In the genomic region with DNA sequence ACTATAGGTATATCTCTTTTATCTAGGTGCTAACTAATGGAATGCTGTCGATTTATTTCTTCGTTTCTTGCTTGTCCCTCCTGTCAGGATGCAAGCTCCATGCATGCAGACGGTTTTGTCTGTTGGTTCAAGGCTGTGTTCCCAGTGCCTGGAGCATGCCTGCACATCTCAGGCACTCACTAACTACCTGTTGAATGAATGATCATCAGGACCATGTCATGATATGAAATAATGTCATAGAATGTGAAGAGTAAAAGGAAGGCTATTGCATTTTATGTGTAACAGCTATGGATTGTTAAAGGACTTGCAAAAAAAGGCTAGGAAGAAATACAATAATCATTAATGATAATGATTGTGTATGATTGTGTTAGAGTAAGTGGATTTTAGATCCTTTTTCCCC, we compare ENCODE assay signal across 21 cellular contexts. TPM values are rescaled to one million over a fixed set of nuclear protein-coding genes. Genes with fewer than 3 reads are reported as not detected.
DNase-seq lines count a peak whose midpoint lies in the region; ATAC-seq and TF ChIP-seq lines count a peak whose summit lies in the region.
"Had no signal": no experiment of that assay in that cellular context is flagged by ENCODE, and none has a peak within 500 bp of the region (broad histone marks: within the 10 kb centered on the region; RNA-seq: fewer than 3 reads in every experiment).

No MANE protein-coding gene starts in this region.

- H3K4me3 ChIP-seq in CD4-positive, alpha-beta memory T cell (ENCODE audit: low read length in 2 of 2): no peak overlapping the region
- H3K4me3 ChIP-seq in osteoblast (ENCODE audit: insufficient read depth, low read length): no peak overlapping the region
- H3K4me3 ChIP-seq: HAP-1 had no signal

- no peak overlapping the region for H2AFZ ChIP-seq in osteoblast (ENCODE audit: low read length)

- POLR2A ChIA-PET in activated CD4-positive, alpha-beta T cell treated with anti-CD3 and anti-CD28 coated beads for 36 hours (lab: Charles Lee): interaction anchor here (0.7 to 2.0 kb wide), 2 partner anchors 11 to 132 kb away, joined by 6 to 13 read pairs; no protein-coding TSS in a partner anchor
- POLR2A ChIA-PET in CD4-positive, alpha-beta memory T cell (lab: Charles Lee; ENCODE audit: partially characterized antibody): interaction anchor here (0.7 to 3.5 kb wide), 7 partner anchors 10 to 225 kb away, joined by 3 to 34 read pairs (median 7); no protein-coding TSS in a partner anchor

- H3K4me3 Mint-ChIP-seq in activated CD4-positive, alpha-beta T cell treated with anti-CD3 and anti-CD28 coated beads, Interleukin-2, amount 10 ng/mL, durations not matched to agents 24 days and 14 days: no peak overlapping the region
- no peak overlapping the region for H3K4me3 Mint-ChIP-seq in activated CD4-positive, alpha-beta T cell treated with anti-CD3 and anti-CD28 coated beads for 36 hours
- H3K4me3 Mint-ChIP-seq in CD4-positive, alpha-beta memory T cell: peak overlapping the region in 7 of 8 donors; percentile 0 to 78 (median 51)
- H3K4me3 Mint-ChIP-seq in activated T-helper 17 cell treated with anti-CD3 and anti-CD28 coated beads, Interleukin-2, amount 50 U/mL, for 72 hours: peak overlapping the region; percentile 10
- H3K4me3 Mint-ChIP-seq: CD14-positive monocyte, HFFc6 had no signal

- no peaks in the 10 kb centered on the region for H3K9me3 Mint-ChIP-seq in activated CD4-positive, alpha-beta T cell treated with anti-CD3 and anti-CD28 coated beads, Interleukin-2, amount 10 ng/mL, durations not matched to agents 24 days and 14 days
- no peaks in the 10 kb centered on the region for H3K9me3 Mint-ChIP-seq in activated CD4-positive, alpha-beta T cell treated with anti-CD3 and anti-CD28 coated beads for 36 hours (ENCODE audit: low read depth)
- H3K9me3 Mint-ChIP-seq in CD4-positive, alpha-beta memory T cell: no peaks in the 10 kb centered on the region
- H3K9me3 Mint-ChIP-seq in activated T-helper 17 cell treated with anti-CD3 and anti-CD28 coated beads, Interleukin-2, amount 50 U/mL, for 72 hours: no peaks in the 10 kb centered on the region
- H3K9me3 Mint-ChIP-seq: HFFc6, IgD-negative memory B cell had no signal

- H4K20me1 ChIP-seq in osteoblast (ENCODE audit: insufficient read depth, low read length): no peaks in the 10 kb centered on the region

- peak; percentile 48 for DNase-seq in activated CD4-positive, alpha-beta T cell treated with anti-CD3 and anti-CD28 coated beads, Interleukin-2, amount 10 ng/mL, durations not matched to agents 24 days and 14 days
- no peak for DNase-seq in activated CD4-positive, alpha-beta T cell treated with anti-CD3 and anti-CD28 coated beads for 36 hours
- DNase-seq in CD4-positive, alpha-beta memory T cell: no peak
- DNase-seq in mucosa of gallbladder (ENCODE audit: low spot score) (peak; percentile 5), osteoblast (ENCODE audit: insufficient read length, low spot score, missing footprints) (no peak), cerebellum (ENCODE audit: low spot score) (no peak), DMS53 (lab: John Stamatoyannopoulos, UW) (no peak)
- DNase-seq: Calu3, DMS 273 treated with DMSO at 0.1 percent for 48 hours, DMS79 treated with DMSO at 0.1 percent for 48 hours, EL, HFFc6 had no signal

- H3K27me3 Mint-ChIP-seq in activated CD4-positive, alpha-beta T cell treated with anti-CD3 and anti-CD28 coated beads, Interleukin-2, amount 10 ng/mL, durations not matched to agents 24 days and 14 days: peaks cover 56% of the 10 kb centered on the region
- peaks cover 47% of the 10 kb centered on the region for H3K27me3 Mint-ChIP-seq in activated CD4-positive, alpha-beta T cell treated with anti-CD3 and anti-CD28 coated beads for 36 hours
- H3K27me3 Mint-ChIP-seq in CD4-positive, alpha-beta memory T cell: peaks cover 0 to 13% of the 10 kb centered on the region in 2 donors
- peaks cover 10% of the 10 kb centered on the region for H3K27me3 Mint-ChIP-seq in activated T-helper 17 cell treated with anti-CD3 and anti-CD28 coated beads, Interleukin-2, amount 50 U/mL, for 72 hours

- no peaks in the 10 kb centered on the region for H3K27me3 ChIP-seq in CD4-positive, alpha-beta memory T cell (ENCODE audit: insufficient read depth, low read length)
- peaks cover 64% of the 10 kb centered on the region for H3K27me3 ChIP-seq in osteoblast (ENCODE audit: insufficient read depth, low read length)

- no peak overlapping the region for H3K4me2 ChIP-seq in osteoblast (ENCODE audit: insufficient read depth, low read length)

- no peak overlapping the region for H3K27ac ChIP-seq in CD4-positive, alpha-beta memory T cell (ENCODE audit: low read depth, low read length)
- no peak overlapping the region for H3K27ac ChIP-seq in osteoblast (ENCODE audit: low read depth, low read length)
- H3K27ac ChIP-seq: 22Rv1 had no signal

- intact Hi-C loops in activated CD4-positive, alpha-beta T cell treated with anti-CD3 and anti-CD28 coated beads, Interleukin-2, amount 10 ng/mL, durations not matched to agents 24 days and 14 days (cut with micrococcal nuclease): no loop called here
- intact Hi-C loops in activated CD4-positive, alpha-beta T cell treated with anti-CD3 and anti-CD28 coated beads for 36 hours (cut with DNase I, micrococcal nuclease): loop anchor here in 1 of 2 experiments (2.0 to 5.0 kb wide), 2 partner anchors 14 to 140 kb away; a partner anchor contains a TSS
- intact Hi-C loops in CD4-positive, alpha-beta memory T cell (cut with micrococcal nuclease): no loop called here

- no peak for TF ChIP-seq CTCF in osteoblast (IDR thresholded peaks at IDR 0.05; ENCODE audit: extremely low read depth, low read depth, low read length)

- no peaks in the 10 kb centered on the region for H3K9me3 ChIP-seq in CD4-positive, alpha-beta memory T cell (ENCODE audit: control insufficient read depth in 1 of 2, low read length in 2 of 2)
- H3K9me3 ChIP-seq in osteoblast (ENCODE audit: low read depth, low read length): no peaks in the 10 kb centered on the region
- H3K9me3 ChIP-seq: HAP-1 had no signal

- CTCF ChIA-PET in activated CD4-positive, alpha-beta T cell treated with anti-CD3 and anti-CD28 coated beads for 36 hours (lab: Charles Lee): interaction anchor here (0.9 to 4.8 kb wide), 7 partner anchors 11 to 254 kb away, joined by 3 to 31 read pairs (median 5); no protein-coding TSS in a partner anchor
- CTCF ChIA-PET in CD4-positive, alpha-beta memory T cell (lab: Charles Lee; ENCODE audit: partially characterized antibody): interaction anchor here (0.7 to 3.6 kb wide), 8 partner anchors 11 to 753 kb away, joined by 3 to 16 read pairs (median 4); no protein-coding TSS in a partner anchor

- H3K4me1 ChIP-seq in CD4-positive, alpha-beta memory T cell (ENCODE audit: insufficient read depth, low read length): peaks cover 51% of the 10 kb centered on the region
- H3K4me1 ChIP-seq in osteoblast (ENCODE audit: insufficient read depth, low read length): no peaks in the 10 kb centered on the region
- H3K4me1 ChIP-seq: HAP-1 had no signal

- no peak overlapping the region for H3K27ac Mint-ChIP-seq in activated CD4-positive, alpha-beta T cell treated with anti-CD3 and anti-CD28 coated beads, Interleukin-2, amount 10 ng/mL, durations not matched to agents 24 days and 14 days
- H3K27ac Mint-ChIP-seq in activated CD4-positive, alpha-beta T cell treated with anti-CD3 and anti-CD28 coated beads for 36 hours: no peak overlapping the region
- peak overlapping the region in 4 of 7 donors; percentile 54 to 93 (median 82) for H3K27ac Mint-ChIP-seq in CD4-positive, alpha-beta memory T cell
- no peak overlapping the region for H3K27ac Mint-ChIP-seq in activated T-helper 17 cell treated with anti-CD3 and anti-CD28 coated beads, Interleukin-2, amount 50 U/mL, for 72 hours
- H3K27ac Mint-ChIP-seq: CD14-positive monocyte, HFFc6 had no signal

- peaks cover 8% of the 10 kb centered on the region for H3K4me1 Mint-ChIP-seq in activated CD4-positive, alpha-beta T cell treated with anti-CD3 and anti-CD28 coated beads, Interleukin-2, amount 10 ng/mL, durations not matched to agents 24 days and 14 days
- H3K4me1 Mint-ChIP-seq in activated CD4-positive, alpha-beta T cell treated with anti-CD3 and anti-CD28 coated beads for 36 hours: peaks cover 50% of the 10 kb centered on the region
- peaks cover 28 to 69% (median 54%) of the 10 kb centered on the region in 4 donors for H3K4me1 Mint-ChIP-seq in CD4-positive, alpha-beta memory T cell
- peaks cover 40% of the 10 kb centered on the region for H3K4me1 Mint-ChIP-seq in activated T-helper 17 cell treated with anti-CD3 and anti-CD28 coated beads, Interleukin-2, amount 50 U/mL, for 72 hours

- no peaks in the 10 kb centered on the region for H3K36me3 ChIP-seq in CD4-positive, alpha-beta memory T cell (ENCODE audit: insufficient read depth, low read length)
- H3K36me3 ChIP-seq in osteoblast (ENCODE audit: insufficient read depth, low read length): no peaks in the 10 kb centered on the region
- H3K36me3 ChIP-seq: HAP-1 had no signal

- ATAC-seq in activated CD4-positive, alpha-beta T cell treated with anti-CD3 and anti-CD28 coated beads for 36 hours: no peak
- no peak for ATAC-seq in activated T-helper 17 cell treated with anti-CD3 and anti-CD28 coated beads, Interleukin-2, amount 50 U/mL, for 72 hours (replicated peaks)

- H3K79me2 ChIP-seq in osteoblast (ENCODE audit: insufficient read depth, low read length): no peaks in the 10 kb centered on the region

- H3K36me3 Mint-ChIP-seq in activated CD4-positive, alpha-beta T cell treated with anti-CD3 and anti-CD28 coated beads, Interleukin-2, amount 10 ng/mL, durations not matched to agents 24 days and 14 days (ENCODE audit: low read depth): no peaks in the 10 kb centered on the region
- H3K36me3 Mint-ChIP-seq in activated CD4-positive, alpha-beta T cell treated with anti-CD3 and anti-CD28 coated beads for 36 hours (ENCODE audit: low read depth): no peaks in the 10 kb centered on the region
- peaks cover 0 to 5% of the 10 kb centered on the region in 2 donors for H3K36me3 Mint-ChIP-seq in CD4-positive, alpha-beta memory T cell
- H3K36me3 Mint-ChIP-seq in activated T-helper 17 cell treated with anti-CD3 and anti-CD28 coated beads, Interleukin-2, amount 50 U/mL, for 72 hours (ENCODE audit: low read depth): peaks cover 5% of the 10 kb centered on the region
- H3K36me3 Mint-ChIP-seq: IgD-negative memory B cell had no signal

RNA-seq across cellular contexts. Expression of a gene that starts 4.2 kb away (rescaled TPM):
- total RNA-seq in activated CD4-positive, alpha-beta T cell treated with anti-CD3 and anti-CD28 coated beads, Interleukin-2, amount 10 ng/mL, durations not matched to agents 24 days and 14 days: not detected in 2 replicates
- total RNA-seq in activated CD4-positive, alpha-beta T cell treated with anti-CD3 and anti-CD28 coated beads for 36 hours: not detected
- 1 to 10 TPM; 7.7 to 9.2 TPM for total RNA-seq in CD4-positive, alpha-beta memory T cell
- 10 to 100 TPM; 23.0 to 66.5 TPM for polyA plus RNA-seq in CD4-positive, alpha-beta memory T cell
- 1 to 10 TPM in 1 of 2 donors, not detected in 1; 1.8 TPM for total RNA-seq in activated T-helper 17 cell treated with anti-CD3 and anti-CD28 coated beads, Interleukin-2, amount 50 U/mL, for 72 hours
- total RNA-seq in mucosa of gallbladder (0.66 TPM), osteoblast (not detected in 2 replicates), cerebellum (not detected)
- total RNA-seq: A673, Calu3, H1, HFFc6, HT1080 had no signal
- polyA plus RNA-seq: BJ, H1 had no signal

RNA-seq across cellular contexts. Expression of a gene that starts 17.7 kb away (rescaled TPM):
- not detected in 2 replicates for total RNA-seq in activated CD4-positive, alpha-beta T cell treated with anti-CD3 and anti-CD28 coated beads, Interleukin-2, amount 10 ng/mL, durations not matched to agents 24 days and 14 days
- total RNA-seq in activated CD4-positive, alpha-beta T cell treated with anti-CD3 and anti-CD28 coated beads for 36 hours: not detected
- total RNA-seq in CD4-positive, alpha-beta memory T cell: under 1 TPM; 0.20 to 0.28 TPM
- under 1 TPM in 1 of 2 donors, not detected in 1; 0.70 TPM for polyA plus RNA-seq in CD4-positive, alpha-beta memory T cell
- total RNA-seq in activated T-helper 17 cell treated with anti-CD3 and anti-CD28 coated beads, Interleukin-2, amount 50 U/mL, for 72 hours: under 1 TPM; 0.13 to 0.19 TPM
- total RNA-seq in mucosa of gallbladder: 152 TPM
- total RNA-seq in osteoblast: under 0.01 and 0.36 TPM in 2 replicates
- total RNA-seq in cerebellum: 2.2 TPM
- total RNA-seq: HFFc6, HT1080 had no signal
- polyA plus RNA-seq: CD14-positive monocyte, IgD-negative memory B cell had no signal

Comparison
In these comparisons a context has a peak if more than half of its experiments do, and no peak if none do; other contexts are left out.
1. DNase-seq: peak in activated CD4-positive, alpha-beta T cell treated with anti-CD3 and anti-CD28 coated beads, Interleukin-2, amount 10 ng/mL, durations not matched to agents 24 days and 14 days (single experiment) and mucosa of gallbladder (single experiment); none in activated CD4-positive, alpha-beta T cell treated with anti-CD3 and anti-CD28 coated beads for 36 hours (single experiment), CD4-positive, alpha-beta memory T cell (0 of 5), osteoblast (single experiment), cerebellum (single experiment) and DMS53 (single experiment).
2. H3K27ac Mint-ChIP-seq: peak in CD4-positive, alpha-beta memory T cell (4 of 7); none in activated CD4-positive, alpha-beta T cell treated with anti-CD3 and anti-CD28 coated beads, Interleukin-2, amount 10 ng/mL, durations not matched to agents 24 days and 14 days (single experiment), activated CD4-positive, alpha-beta T cell treated with anti-CD3 and anti-CD28 coated beads for 36 hours (single experiment) and activated T-helper 17 cell treated with anti-CD3 and anti-CD28 coated beads, Interleukin-2, amount 50 U/mL, for 72 hours (single experiment).
3. H3K4me3 Mint-ChIP-seq: peak in CD4-positive, alpha-beta memory T cell (7 of 8) and activated T-helper 17 cell treated with anti-CD3 and anti-CD28 coated beads, Interleukin-2, amount 50 U/mL, for 72 hours (single experiment); none in activated CD4-positive, alpha-beta T cell treated with anti-CD3 and anti-CD28 coated beads, Interleukin-2, amount 10 ng/mL, durations not matched to agents 24 days and 14 days (single experiment) and activated CD4-positive, alpha-beta T cell treated with anti-CD3 and anti-CD28 coated beads for 36 hours (single experiment).
4. RNA of a gene that starts 17.7 kb away (total RNA-seq): 152 TPM in mucosa of gallbladder (single experiment); 2.2 TPM in cerebellum (single experiment), under 0.01 to 0.36 TPM in osteoblast, 0.20 to 0.28 TPM in CD4-positive, alpha-beta memory T cell, 0.13 to 0.19 TPM in activated T-helper 17 cell treated with anti-CD3 and anti-CD28 coated beads, Interleukin-2, amount 50 U/mL, for 72 hours, not detected in activated CD4-positive, alpha-beta T cell treated with anti-CD3 and anti-CD28 coated beads for 36 hours and not detected in activated CD4-positive, alpha-beta T cell treated with anti-CD3 and anti-CD28 coated beads, Interleukin-2, amount 10 ng/mL, durations not matched to agents 24 days and 14 days; every median in the first group is over 10 times any median in the second.